18 cellular contexts compared by ENCODE assay signal in genomic region chr7:108839091-108839490, GRCh38.
DNase-seq lines count a peak whose midpoint lies in the region; ATAC-seq and TF ChIP-seq lines count a peak whose summit lies in the region.
"Had no signal": no experiment of that assay in that cellular context is flagged by ENCODE, and none has a peak within 500 bp of the region (broad histone marks: within the 10 kb centered on the region; RNA-seq: fewer than 3 reads in every experiment).

No MANE protein-coding gene starts in this region.

- ATAC-seq in HG03378 (IDR thresholded peaks at IDR 0.05; ENCODE audit: unreplicated experiment): no peak

- H3K4me1 Mint-ChIP-seq in brain: peaks cover 21% of the 10 kb centered on the region
- H3K4me1 Mint-ChIP-seq: CD14-positive monocyte, H9 had no signal

- no peak overlapping the region for H3K4me3 ChIP-seq in foreskin fibroblast (ENCODE audit: low read depth in 1 of 2, low read length in 2 of 2)
- H3K4me3 ChIP-seq: PC-9 had no signal

- DNase-seq in HT1080 (ENCODE audit: low read depth): peak; percentile 27
- DNase-seq in foreskin fibroblast: peak; percentile 4 to 38
- DNase-seq in retina: peak; percentile 28
- no peak for DNase-seq in mesenteric fat pad (ENCODE audit: low spot score)
- no peak for DNase-seq in NCI-H2029 (lab: John Stamatoyannopoulos, UW)
- DNase-seq: ACHN, AML-193, DMS153, H9, KBM-7, NCI-H1436, NCI-H2081 treated with DMSO at 0.1 percent for 48 hours, NCI-H510A treated with DMSO at 0.1 percent for 48 hours, NCI-H82, PC-9 had no signal

- no peaks in the 10 kb centered on the region for H3K36me3 Mint-ChIP-seq in brain
- H3K36me3 Mint-ChIP-seq: CD14-positive monocyte had no signal

- peaks cover 6 to 12% (median 8%) of the 10 kb centered on the region in 5 experiments for H3K9me3 Mint-ChIP-seq in brain

- TF ChIP-seq CTCF in brain (conservative IDR thresholded peaks at IDR 0.05) (no peak), foreskin fibroblast (IDR thresholded peaks at IDR 0.05; ENCODE audit: low read depth, low read length) (no peak)

- H3K27me3 Mint-ChIP-seq in brain: no peaks in the 10 kb centered on the region

- peak overlapping the region in 1 of 5 experiments; percentile 56 for H3K4me3 Mint-ChIP-seq in brain
- H3K4me3 Mint-ChIP-seq: CD14-positive monocyte, H9 had no signal

- H3K27ac Mint-ChIP-seq in brain: peak overlapping the region in 3 of 5 experiments; percentile 15 to 68 (median 16)
- H3K27ac Mint-ChIP-seq: CD14-positive monocyte, H9 had no signal

Comparison
In these comparisons a context has a peak if more than half of its experiments do, and no peak if none do; other contexts are left out.
1. DNase-seq: peak in HT1080 (single experiment), foreskin fibroblast (2 of 2) and retina (single experiment); none in mesenteric fat pad (single experiment) and NCI-H2029 (single experiment).